In genomic region chr12:93127582-93128331, GRCh38 we compare ENCODE assay signal across 1 cellular context.
TF ChIP-seq lines count a peak whose summit lies in the region.

No MANE protein-coding gene starts in this region.

TF ChIP-seq in HepG2, 621 proteins besides CTCF, POLR2A, EP300 and RAD21 (continued from another document and continues in another):
- TF ChIP-seq ZBED4 (CRISPR knock-in tag; IDR thresholded peaks at IDR 0.05; ENCODE audit: borderline replicate concordance): peak; percentile 81; the same call in 1 of the 2 replicates
- peak; percentile 72 for TF ChIP-seq ZFP90 (CRISPR knock-in tag; IDR thresholded peaks at IDR 0.05; ENCODE audit: borderline replicate concordance)
- peak; percentile 100 for TF ChIP-seq CEBPB (IDR thresholded peaks at IDR 0.05; ENCODE audit: borderline replicate concordance, low read depth, low read length)
- TF ChIP-seq USF2 (IDR thresholded peaks at IDR 0.05; ENCODE audit: low read depth, low read length): no peak
- peak; percentile 52; the same call in 1 of the 2 replicates for TF ChIP-seq USF2 (CRISPR knock-in tag; IDR thresholded peaks at IDR 0.05; ENCODE audit: borderline replicate concordance)
- TF ChIP-seq ZNF550 (CRISPR knock-in tag; IDR thresholded peaks at IDR 0.05; ENCODE audit: borderline replicate concordance): no peak
- TF ChIP-seq CSRNP1 (CRISPR knock-in tag; IDR thresholded peaks at IDR 0.05): no peak; the same call in 1 of the 2 replicates
- TF ChIP-seq SPEN (CRISPR knock-in tag; IDR thresholded peaks at IDR 0.05; ENCODE audit: low read depth): peak; percentile 64; the same call in 1 of the 2 replicates
- TF ChIP-seq NFKBIZ (CRISPR knock-in tag; IDR thresholded peaks at IDR 0.05): peak; percentile 94
- TF ChIP-seq ZNF576 (CRISPR knock-in tag; IDR thresholded peaks at IDR 0.05): 0 out of 2 replicates have a peak, but pooled peaks have one; percentile 34
- TF ChIP-seq ARID3A (IDR thresholded peaks at IDR 0.05; ENCODE audit: low read depth, low read length): peak; percentile 78; the same call in 1 of the 2 replicates
- no peak for TF ChIP-seq ARHGAP35 (CRISPR knock-in tag; IDR thresholded peaks at IDR 0.05; ENCODE audit: borderline replicate concordance)
- no peak for TF ChIP-seq CCAR2 (optimal IDR thresholded peaks at IDR 0.05; ENCODE audit: low read depth, low read length)
- TF ChIP-seq ZNF44 (CRISPR knock-in tag; IDR thresholded peaks at IDR 0.05): peak; percentile 96
- TF ChIP-seq GATA4 (IDR thresholded peaks at IDR 0.05; ENCODE audit: borderline replicate concordance, low read depth): peak; percentile 46; the same call in 1 of the 2 replicates
- 0 out of 2 replicates have a peak, but pooled peaks have one; percentile 60 for TF ChIP-seq ZNF446 (CRISPR knock-in tag; IDR thresholded peaks at IDR 0.05)
- TF ChIP-seq ZNF7 (CRISPR knock-in tag; IDR thresholded peaks at IDR 0.05): peak; percentile 43; the same call in 1 of the 2 replicates
- TF ChIP-seq CREB1 (IDR thresholded peaks at IDR 0.05): 0 out of 2 replicates have a peak, but pooled peaks have one; percentile 27
- peak; percentile 64; the same call in 1 of the 2 replicates for TF ChIP-seq CREB1 (CRISPR knock-in tag; IDR thresholded peaks at IDR 0.05)
- no peak for TF ChIP-seq SNRNP70 (IDR thresholded peaks at IDR 0.05; ENCODE audit: low read depth, low read length)
- peak; percentile 63; the same call in 1 of the 2 replicates for TF ChIP-seq E2F1 (CRISPR knock-in tag; IDR thresholded peaks at IDR 0.05)
- TF ChIP-seq ZSCAN22 (CRISPR knock-in tag; IDR thresholded peaks at IDR 0.05): no peak
- TF ChIP-seq ZBTB34 (CRISPR knock-in tag; IDR thresholded peaks at IDR 0.05): peak; percentile 98
- no peak for TF ChIP-seq RAD51 (IDR thresholded peaks at IDR 0.05; ENCODE audit: borderline replicate concordance)
- no peak for TF ChIP-seq NFKB2 (CRISPR knock-in tag; IDR thresholded peaks at IDR 0.05; ENCODE audit: borderline replicate concordance)
- peak; percentile 81 for TF ChIP-seq HIC2 (CRISPR knock-in tag; IDR thresholded peaks at IDR 0.05; ENCODE audit: low read depth)
- TF ChIP-seq IRF9 (CRISPR knock-in tag; IDR thresholded peaks at IDR 0.05; ENCODE audit: borderline replicate concordance): no peak
- TF ChIP-seq ETV5 (CRISPR knock-in tag; IDR thresholded peaks at IDR 0.05; ENCODE audit: borderline replicate concordance): peak; percentile 83
- TF ChIP-seq ATF3 (CRISPR knock-in tag; IDR thresholded peaks at IDR 0.05): peak; percentile 72
- peak; percentile 93; the same call in 1 of the 2 replicates for TF ChIP-seq SSRP1 (CRISPR knock-in tag; IDR thresholded peaks at IDR 0.05)
- TF ChIP-seq TGIF2 (CRISPR knock-in tag; IDR thresholded peaks at IDR 0.05): peak; percentile 82; the same call in 1 of the 2 replicates
- TF ChIP-seq DNMT1 (CRISPR knock-in tag; IDR thresholded peaks at IDR 0.05): no peak
- peak; percentile 69 for TF ChIP-seq ZNF781 (CRISPR knock-in tag; IDR thresholded peaks at IDR 0.05; ENCODE audit: borderline replicate concordance, not compliant biosample characterization)
- no peak for TF ChIP-seq SRF (IDR thresholded peaks at IDR 0.05; ENCODE audit: low read depth, low read length)
- TF ChIP-seq ZNF432 (CRISPR knock-in tag; IDR thresholded peaks at IDR 0.05; ENCODE audit: borderline replicate concordance): no peak
- peak; percentile 96 for TF ChIP-seq HMG20A (CRISPR knock-in tag; IDR thresholded peaks at IDR 0.05; ENCODE audit: borderline replicate concordance)
- TF ChIP-seq RBFOX2 (IDR thresholded peaks at IDR 0.05; ENCODE audit: low read depth, low read length): 0 out of 2 replicates have a peak, but pooled peaks have one; percentile 22
- TF ChIP-seq THYN1 (CRISPR knock-in tag; IDR thresholded peaks at IDR 0.05; ENCODE audit: borderline replicate concordance, low read depth): no peak
- TF ChIP-seq ERF (CRISPR knock-in tag; IDR thresholded peaks at IDR 0.05): peak; percentile 97
- no peak for TF ChIP-seq NFE2L1 (CRISPR knock-in tag; IDR thresholded peaks at IDR 0.05; ENCODE audit: borderline replicate concordance)
- TF ChIP-seq LCORL (IDR thresholded peaks at IDR 0.05): peak; percentile 88
- TF ChIP-seq LCORL (CRISPR knock-in tag; IDR thresholded peaks at IDR 0.05): peak; percentile 100
- peak; percentile 78 for TF ChIP-seq ZNF703 (CRISPR knock-in tag; IDR thresholded peaks at IDR 0.05; ENCODE audit: borderline replicate concordance)
- TF ChIP-seq STAT5B (CRISPR knock-in tag; IDR thresholded peaks at IDR 0.05): peak; percentile 50; the same call in 1 of the 2 replicates
- no peak for TF ChIP-seq POLR2AphosphoS5 (IDR thresholded peaks at IDR 0.05; ENCODE audit: low read depth, low read length)
- no peak for TF ChIP-seq MLLT10 (CRISPR knock-in tag; IDR thresholded peaks at IDR 0.05)
- TF ChIP-seq ZBTB46 (CRISPR knock-in tag; IDR thresholded peaks at IDR 0.05; ENCODE audit: borderline replicate concordance): no peak
- no peak for TF ChIP-seq ZNF296 (CRISPR knock-in tag; conservative IDR thresholded peaks at IDR 0.05)
